Comparison of ENCODE assay signal across 2 cellular contexts in the genomic region with DNA sequence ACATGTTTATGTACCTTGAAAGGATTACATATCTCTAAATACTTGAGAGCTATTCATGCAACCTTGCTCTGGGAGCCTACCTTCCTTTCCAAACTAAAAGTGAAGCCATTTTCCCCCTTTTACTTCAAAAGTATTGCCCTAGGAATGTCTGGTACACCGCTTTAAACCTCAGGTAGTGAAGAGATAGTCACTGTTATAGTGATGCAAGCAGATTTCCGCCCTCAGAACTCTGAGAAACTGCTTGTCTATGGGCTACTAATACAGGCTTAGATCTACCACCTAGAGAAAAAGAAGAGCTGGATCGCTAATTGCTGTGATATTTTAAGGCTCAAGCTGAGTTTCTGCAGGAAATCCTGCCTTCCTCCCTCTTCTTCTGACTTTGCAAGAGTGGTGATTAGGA.
A peak's percentile ranks its signal among the peaks of the same experiment; 100 is the strongest.
TF ChIP-seq lines count a peak whose summit lies in the region.

No MANE protein-coding gene starts in this region.

TF ChIP-seq in GM23338, 12 proteins besides CTCF, POLR2A, EP300 and RAD21:
- TF ChIP-seq ZNF114 (CRISPR knock-in tag; IDR thresholded peaks at IDR 0.05) (no peak), ZNF331 (CRISPR knock-in tag; IDR thresholded peaks at IDR 0.05; ENCODE audit: low read depth) (no peak), STAT1 (IDR thresholded peaks at IDR 0.05; ENCODE audit: unreplicated experiment) (no peak)

TF ChIP-seq in endothelial cell of umbilical vein, 7 proteins besides CTCF, POLR2A, EP300 and RAD21:
- TF ChIP-seq GATA2 (IDR thresholded peaks at IDR 0.05; ENCODE audit: insufficient read depth, insufficient read length, low read depth, low read length) (peak; percentile 41), JUN (IDR thresholded peaks at IDR 0.05; ENCODE audit: borderline replicate concordance, insufficient read depth, insufficient read length, low read depth) (no peak)
